ENCODE assay signal across 25 cellular contexts in the genomic region with DNA sequence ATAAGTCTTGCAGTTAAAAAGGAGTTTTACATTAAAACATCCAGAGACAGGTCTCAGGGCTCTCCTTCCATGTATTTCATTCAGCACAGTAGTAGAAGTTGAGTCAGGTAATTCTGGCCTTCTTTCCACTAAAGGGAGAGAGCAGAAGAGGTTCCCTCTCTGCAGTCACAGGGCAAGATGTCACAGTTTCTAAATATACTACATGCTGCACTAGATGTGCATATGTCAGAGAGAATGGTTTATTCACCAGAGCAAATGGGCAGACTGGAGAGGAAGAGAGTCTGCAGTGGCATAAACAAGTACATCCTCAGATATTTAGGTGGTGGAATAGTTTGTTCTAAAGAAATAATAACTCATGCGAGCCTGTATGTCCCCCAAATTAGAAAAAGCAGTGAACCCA.
DNase-seq lines count a peak whose midpoint lies in the region; ATAC-seq and TF ChIP-seq lines count a peak whose summit lies in the region.
"Had no signal": no experiment of that assay in that cellular context is flagged by ENCODE, and none has a peak within 500 bp of the region (broad histone marks: within the 10 kb centered on the region; RNA-seq: fewer than 3 reads in every experiment).

No MANE protein-coding gene starts in this region.

- H3K4me1 Mint-ChIP-seq in dendritic cell treated with granulocyte-macrophage colony-stimulating factor and Interleukin-4, amounts not matched to agents 40 ng/mL and 50 ng/mL, for 4 days (ENCODE audit: low read depth), result peaks cover 47% of the 10 kb centered on the region

- WGBS in tibial nerve, 2 donors, result 90 to 92% methylated on average over 1 of the region's 1 CpG

- peaks cover 36% of the 10 kb centered on the region for H3K4me1 ChIP-seq in lower lobe of right lung
- H3K4me1 ChIP-seq in tibial nerve, result peaks cover 0 to 43% (median 19%) of the 10 kb centered on the region in 4 donors
- H3K4me1 ChIP-seq: neural progenitor cell had no signal

- ATAC-seq in Right ventricle myocardium inferior (peak; percentile 62), lower lobe of right lung (no peak), GM19023 (IDR thresholded peaks at IDR 0.05; ENCODE audit: unreplicated experiment) (no peak), GM19395 (IDR thresholded peaks at IDR 0.05; ENCODE audit: unreplicated experiment) (no peak)
- ATAC-seq: GM23338 had no signal

- H3K4me3 Mint-ChIP-seq in dendritic cell treated with granulocyte-macrophage colony-stimulating factor and Interleukin-4, amounts not matched to agents 40 ng/mL and 50 ng/mL, for 4 days, result no peak overlapping the region
- H3K4me3 Mint-ChIP-seq: activated naive CD8-positive, alpha-beta T cell; GM23338; neural progenitor cell had no signal

- H3K27ac Mint-ChIP-seq in dendritic cell treated with granulocyte-macrophage colony-stimulating factor and Interleukin-4, amounts not matched to agents 40 ng/mL and 50 ng/mL, for 4 days, result peak overlapping the region; percentile 89
- H3K27ac Mint-ChIP-seq: activated naive CD8-positive, alpha-beta T cell; activated T-helper 2 cell treated with anti-CD3 and anti-CD28 coated beads, Interferon-gamma antibody, Interleukin-2, Interleukin-4, amounts not matched to agents 10 μg/mL and 5 μg/mL and 100 μg/mL, durations not matched to agents 14 hours and 24 hours and 36 hours; neural progenitor cell had no signal

- no peaks in the 10 kb centered on the region for H3K9me3 ChIP-seq in lower lobe of right lung
- H3K9me3 ChIP-seq in tibial nerve, result no peaks in the 10 kb centered on the region
- H3K9me3 ChIP-seq: BE2C had no signal

- H3K27me3 ChIP-seq in lower lobe of right lung (ENCODE audit: low read depth) (no peaks in the 10 kb centered on the region), tibial nerve (no peaks in the 10 kb centered on the region)
- H3K27me3 ChIP-seq: BE2C, neural progenitor cell had no signal

- H3K36me3 Mint-ChIP-seq in dendritic cell treated with granulocyte-macrophage colony-stimulating factor and Interleukin-4, amounts not matched to agents 40 ng/mL and 50 ng/mL, for 4 days (ENCODE audit: low read depth), result no peaks in the 10 kb centered on the region
- H3K36me3 Mint-ChIP-seq: activated naive CD8-positive, alpha-beta T cell had no signal

- peak overlapping the region; percentile 75 for H3K27ac ChIP-seq in lower lobe of right lung
- peak overlapping the region in 3 of 4 donors; percentile 7 to 90 (median 85) for H3K27ac ChIP-seq in tibial nerve
- H3K27ac ChIP-seq: neural progenitor cell had no signal

- no peaks in the 10 kb centered on the region for H3K27me3 Mint-ChIP-seq in dendritic cell treated with granulocyte-macrophage colony-stimulating factor and Interleukin-4, amounts not matched to agents 40 ng/mL and 50 ng/mL, for 4 days
- H3K27me3 Mint-ChIP-seq: progenitor cell of endocrine pancreas had no signal

- DNase-seq in Right ventricle myocardium inferior (ENCODE audit: missing footprints) (no peak), cardiac septum (ENCODE audit: low spot score) (no peak), lower lobe of right lung (no peak), tibial nerve (ENCODE audit: low spot score in 2 of 2) (no peak), globus pallidus (ENCODE audit: low spot score) (no peak)
- DNase-seq: activated CD4-positive, alpha-beta T cell treated with anti-CD3 and anti-CD28 coated beads, Interleukin-2, amount 50 U/mL, for 4 hours; activated CD4-positive, CD25-positive, alpha-beta regulatory T cell; activated CD8-positive, alpha-beta memory T cell treated with anti-CD3 and anti-CD28 coated beads, Interleukin-2, amount 50 U/mL, for 4 hours; BE2C; cerebellar nuclear complex; foreskin melanocyte; KG1; NCI-H146; NCI-H510A treated with DMSO at 0.1 percent for 48 hours; substantia nigra; SW 1271; T1000 had no signal

- TF ChIP-seq EP300 in tibial nerve (IDR thresholded peaks at IDR 0.05), result no peak

- no peak for TF ChIP-seq CTCF in lower lobe of right lung (IDR thresholded peaks at IDR 0.05)
- no peak for TF ChIP-seq CTCF in tibial nerve (IDR thresholded peaks at IDR 0.05)

- no peak overlapping the region for H3K4me3 ChIP-seq in lower lobe of right lung
- no peak overlapping the region for H3K4me3 ChIP-seq in tibial nerve
- H3K4me3 ChIP-seq: GM23338, neural progenitor cell had no signal

- no peaks in the 10 kb centered on the region for H3K9me3 Mint-ChIP-seq in dendritic cell treated with granulocyte-macrophage colony-stimulating factor and Interleukin-4, amounts not matched to agents 40 ng/mL and 50 ng/mL, for 4 days
- H3K9me3 Mint-ChIP-seq: activated T-helper 2 cell treated with anti-CD3 and anti-CD28 coated beads, Interferon-gamma antibody, Interleukin-2, Interleukin-4, amounts not matched to agents 10 μg/mL and 5 μg/mL and 100 μg/mL, durations not matched to agents 14 hours and 24 hours and 36 hours; GM23338; neural progenitor cell had no signal

- no peak for TF ChIP-seq POLR2A in tibial nerve (IDR thresholded peaks at IDR 0.05)

- no peaks in the 10 kb centered on the region for H3K36me3 ChIP-seq in lower lobe of right lung
- no peaks in the 10 kb centered on the region for H3K36me3 ChIP-seq in tibial nerve
- H3K36me3 ChIP-seq: neural progenitor cell had no signal

- intact Hi-C loops in Right ventricle myocardium inferior (cut with DNase I) (no loop called here), cardiac septum (cut with DNase I) (no loop called here), lower lobe of right lung (cut with DNase I) (no loop called here)
- intact Hi-C loops in dendritic cell treated with granulocyte-macrophage colony-stimulating factor and Interleukin-4, amounts not matched to agents 40 ng/mL and 50 ng/mL, for 4 days (cut with micrococcal nuclease), result no loop called here
